ENCODE assay signal across 1 cellular context in the genomic region with DNA sequence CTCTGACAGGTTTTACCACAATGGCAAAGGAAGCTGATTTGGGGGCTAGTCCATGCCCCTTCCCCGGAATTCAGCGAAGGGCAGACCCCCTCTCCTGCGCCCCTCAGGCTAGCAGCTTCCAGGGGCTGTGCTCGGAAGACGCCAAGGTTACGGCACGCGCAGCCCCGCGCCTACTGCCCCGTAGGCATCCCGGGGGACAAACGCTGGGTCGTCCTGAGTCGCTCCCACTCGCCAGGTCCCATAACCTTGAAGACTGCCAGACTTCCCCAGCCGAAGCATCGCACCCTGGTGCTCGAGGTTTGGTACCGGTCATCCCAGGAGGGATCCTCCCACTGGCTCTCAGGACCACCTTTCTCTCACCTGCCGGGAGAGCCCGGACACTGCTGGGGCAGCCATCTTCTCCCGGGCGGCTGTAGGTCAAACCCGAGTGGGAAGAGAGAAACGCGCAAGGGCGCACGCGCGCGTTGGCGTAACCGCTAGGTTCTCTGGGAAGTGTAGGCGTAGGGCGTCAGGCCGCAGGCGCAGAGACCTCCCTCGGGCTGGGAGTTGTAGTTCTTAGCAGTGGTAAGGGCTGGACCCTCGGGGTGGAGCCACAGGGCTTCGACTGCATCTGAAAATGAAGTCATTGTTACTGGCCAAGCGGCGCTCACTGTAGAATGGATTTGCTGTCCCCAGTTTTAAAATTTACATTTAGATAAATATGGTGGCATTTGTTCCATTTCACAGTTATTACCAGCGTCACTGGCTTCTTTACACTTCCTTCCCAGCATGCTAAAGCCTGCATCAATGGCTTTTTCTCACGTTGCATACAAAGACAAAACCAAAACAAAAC.
TF ChIP-seq lines count a peak whose summit lies in the region.

A gene with protein sequence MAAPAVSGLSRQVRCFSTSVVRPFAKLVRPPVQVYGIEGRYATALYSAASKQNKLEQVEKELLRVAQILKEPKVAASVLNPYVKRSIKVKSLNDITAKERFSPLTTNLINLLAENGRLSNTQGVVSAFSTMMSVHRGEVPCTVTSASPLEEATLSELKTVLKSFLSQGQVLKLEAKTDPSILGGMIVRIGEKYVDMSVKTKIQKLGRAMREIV (minus strand): TSS at position 437 of the 832 bp plus-strand sequence. CDS start 41 bp downstream, at position 396.

TF ChIP-seq in K562, 482 proteins besides CTCF, POLR2A, EP300 and RAD21 (continued from another document and continues in another):
- TF ChIP-seq, protein P1, sequence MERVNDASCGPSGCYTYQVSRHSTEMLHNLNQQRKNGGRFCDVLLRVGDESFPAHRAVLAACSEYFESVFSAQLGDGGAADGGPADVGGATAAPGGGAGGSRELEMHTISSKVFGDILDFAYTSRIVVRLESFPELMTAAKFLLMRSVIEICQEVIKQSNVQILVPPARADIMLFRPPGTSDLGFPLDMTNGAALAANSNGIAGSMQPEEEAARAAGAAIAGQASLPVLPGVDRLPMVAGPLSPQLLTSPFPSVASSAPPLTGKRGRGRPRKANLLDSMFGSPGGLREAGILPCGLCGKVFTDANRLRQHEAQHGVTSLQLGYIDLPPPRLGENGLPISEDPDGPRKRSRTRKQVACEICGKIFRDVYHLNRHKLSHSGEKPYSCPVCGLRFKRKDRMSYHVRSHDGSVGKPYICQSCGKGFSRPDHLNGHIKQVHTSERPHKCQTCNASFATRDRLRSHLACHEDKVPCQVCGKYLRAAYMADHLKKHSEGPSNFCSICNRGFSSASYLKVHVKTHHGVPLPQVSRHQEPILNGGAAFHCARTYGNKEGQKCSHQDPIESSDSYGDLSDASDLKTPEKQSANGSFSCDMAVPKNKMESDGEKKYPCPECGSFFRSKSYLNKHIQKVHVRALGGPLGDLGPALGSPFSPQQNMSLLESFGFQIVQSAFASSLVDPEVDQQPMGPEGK (CRISPR knock-in tag; IDR thresholded peaks at IDR 0.05; ENCODE audit: borderline replicate concordance), result no peak
- TF ChIP-seq STAG1 (CRISPR knock-in tag; IDR thresholded peaks at IDR 0.05; ENCODE audit: borderline replicate concordance) (no peak), YY1 (IDR thresholded peaks at IDR 0.05; ENCODE audit: borderline replicate concordance in 1 of 3, control insufficient read depth in 1 of 3, extremely low read depth in 1 of 3, insufficient read depth in 3 of 3, insufficient read length in 1 of 3, insufficient replicate concordance in 2 of 3, low read depth in 1 of 3, low read length in 2 of 3) (peak; percentile 81 to 98 (median 92)), SIX5 (IDR thresholded peaks at IDR 0.05; ENCODE audit: borderline replicate concordance in 1 of 2, insufficient read depth in 1 of 2, low read depth in 1 of 2, low read length in 2 of 2) (peak; percentile 94 to 95), CREB1 (IDR thresholded peaks at IDR 0.05) (peak; percentile 71), CREB1 (CRISPR knock-in tag; IDR thresholded peaks at IDR 0.05) (peak; percentile 50; the same call in 1 of the 2 replicates), SRSF1 (IDR thresholded peaks at IDR 0.05; ENCODE audit: low read depth, low read length) (no peak), MAZ (CRISPR knock-in tag; conservative IDR thresholded peaks at IDR 0.05 in 1 of 2, IDR thresholded peaks at IDR 0.05 in 1 of 2) (peak in 1 of 2 experiments; percentile 57; a peak in 2 of 4 replicates), ZNF197 (CRISPR knock-in tag; IDR thresholded peaks at IDR 0.05; ENCODE audit: low read depth) (0 out of 2 replicates have a peak, but pooled peaks have one; percentile 75), GTF2F1 (IDR thresholded peaks at IDR 0.05; ENCODE audit: low read depth, low read length) (peak; percentile 65; the same call in 1 of the 2 replicates), KDM1A (IDR thresholded peaks at IDR 0.05) (no peak), ESRRB (CRISPR knock-in tag; IDR thresholded peaks at IDR 0.05; ENCODE audit: borderline replicate concordance) (no peak), MEF2A (IDR thresholded peaks at IDR 0.05; ENCODE audit: control insufficient read depth, low read depth, low read length) (no peak), JUND (IDR thresholded peaks at IDR 0.05; ENCODE audit: borderline replicate concordance, low read depth, low read length) (peak; percentile 54), JUND (tag; IDR thresholded peaks at IDR 0.05; ENCODE audit: borderline replicate concordance, low read depth, low read length) (peak; percentile 49; the same call in 1 of the 3 replicates), MTA3 (IDR thresholded peaks at IDR 0.05; ENCODE audit: borderline replicate concordance) (peak; percentile 84; the same call in 1 of the 2 replicates), NR2C1 (IDR thresholded peaks at IDR 0.05) (peak; percentile 52; the same call in 1 of the 2 replicates), NR2C1 (tag; IDR thresholded peaks at IDR 0.05) (peak; percentile 83), ZNF589 (CRISPR knock-in tag; IDR thresholded peaks at IDR 0.05; ENCODE audit: low read depth) (peak; percentile 68; the same call in 1 of the 2 replicates), POLR2AphosphoS2 (IDR thresholded peaks at IDR 0.05; ENCODE audit: low read length) (peak; percentile 91; the same call in 1 of the 2 replicates), MYBL2 (IDR thresholded peaks at IDR 0.05; ENCODE audit: low read depth) (no peak), MYBL2 (CRISPR knock-in tag; IDR thresholded peaks at IDR 0.05; ENCODE audit: borderline replicate concordance) (no peak), GABPB1 (CRISPR knock-in tag; IDR thresholded peaks at IDR 0.05) (peak; percentile 52), LEF1 (IDR thresholded peaks at IDR 0.05) (no peak), JUN (IDR thresholded peaks at IDR 0.05; ENCODE audit: borderline replicate concordance, low read depth, low read length) (peak; percentile 58; the same call in 1 of the 2 replicates), JUN (CRISPR knock-in tag; IDR thresholded peaks at IDR 0.05; ENCODE audit: borderline replicate concordance) (no peak; the same call in 1 of the 2 replicates), RBBP5 (IDR thresholded peaks at IDR 0.05; ENCODE audit: borderline replicate concordance, insufficient read depth, low read length, poor library complexity, severe bottlenecking) (peak; percentile 94), SAFB2 (IDR thresholded peaks at IDR 0.05; ENCODE audit: borderline replicate concordance, low read depth, low read length, severe bottlenecking) (no peak), NFRKB (IDR thresholded peaks at IDR 0.05; ENCODE audit: low read depth) (peak; percentile 97)
- TF ChIP-seq, protein P2, sequence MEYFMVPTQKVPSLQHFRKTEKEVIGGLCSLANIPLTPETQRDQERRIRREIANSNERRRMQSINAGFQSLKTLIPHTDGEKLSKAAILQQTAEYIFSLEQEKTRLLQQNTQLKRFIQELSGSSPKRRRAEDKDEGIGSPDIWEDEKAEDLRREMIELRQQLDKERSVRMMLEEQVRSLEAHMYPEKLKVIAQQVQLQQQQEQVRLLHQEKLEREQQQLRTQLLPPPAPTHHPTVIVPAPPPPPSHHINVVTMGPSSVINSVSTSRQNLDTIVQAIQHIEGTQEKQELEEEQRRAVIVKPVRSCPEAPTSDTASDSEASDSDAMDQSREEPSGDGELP (CRISPR knock-in tag; IDR thresholded peaks at IDR 0.05; ENCODE audit: borderline replicate concordance), result peak; percentile 70; the same call in 1 of the 2 replicates
- TF ChIP-seq, protein P3, sequence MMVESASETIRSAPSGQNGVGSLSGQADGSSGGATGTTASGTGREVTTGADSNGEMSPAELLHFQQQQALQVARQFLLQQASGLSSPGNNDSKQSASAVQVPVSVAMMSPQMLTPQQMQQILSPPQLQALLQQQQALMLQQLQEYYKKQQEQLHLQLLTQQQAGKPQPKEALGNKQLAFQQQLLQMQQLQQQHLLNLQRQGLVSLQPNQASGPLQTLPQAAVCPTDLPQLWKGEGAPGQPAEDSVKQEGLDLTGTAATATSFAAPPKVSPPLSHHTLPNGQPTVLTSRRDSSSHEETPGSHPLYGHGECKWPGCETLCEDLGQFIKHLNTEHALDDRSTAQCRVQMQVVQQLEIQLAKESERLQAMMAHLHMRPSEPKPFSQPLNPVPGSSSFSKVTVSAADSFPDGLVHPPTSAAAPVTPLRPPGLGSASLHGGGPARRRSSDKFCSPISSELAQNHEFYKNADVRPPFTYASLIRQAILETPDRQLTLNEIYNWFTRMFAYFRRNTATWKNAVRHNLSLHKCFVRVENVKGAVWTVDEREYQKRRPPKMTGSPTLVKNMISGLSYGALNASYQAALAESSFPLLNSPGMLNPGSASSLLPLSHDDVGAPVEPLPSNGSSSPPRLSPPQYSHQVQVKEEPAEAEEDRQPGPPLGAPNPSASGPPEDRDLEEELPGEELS (CRISPR knock-in tag; IDR thresholded peaks at IDR 0.05; ENCODE audit: borderline replicate concordance), result peak; percentile 16; the same call in 1 of the 2 replicates
- TF ChIP-seq, protein P4, sequence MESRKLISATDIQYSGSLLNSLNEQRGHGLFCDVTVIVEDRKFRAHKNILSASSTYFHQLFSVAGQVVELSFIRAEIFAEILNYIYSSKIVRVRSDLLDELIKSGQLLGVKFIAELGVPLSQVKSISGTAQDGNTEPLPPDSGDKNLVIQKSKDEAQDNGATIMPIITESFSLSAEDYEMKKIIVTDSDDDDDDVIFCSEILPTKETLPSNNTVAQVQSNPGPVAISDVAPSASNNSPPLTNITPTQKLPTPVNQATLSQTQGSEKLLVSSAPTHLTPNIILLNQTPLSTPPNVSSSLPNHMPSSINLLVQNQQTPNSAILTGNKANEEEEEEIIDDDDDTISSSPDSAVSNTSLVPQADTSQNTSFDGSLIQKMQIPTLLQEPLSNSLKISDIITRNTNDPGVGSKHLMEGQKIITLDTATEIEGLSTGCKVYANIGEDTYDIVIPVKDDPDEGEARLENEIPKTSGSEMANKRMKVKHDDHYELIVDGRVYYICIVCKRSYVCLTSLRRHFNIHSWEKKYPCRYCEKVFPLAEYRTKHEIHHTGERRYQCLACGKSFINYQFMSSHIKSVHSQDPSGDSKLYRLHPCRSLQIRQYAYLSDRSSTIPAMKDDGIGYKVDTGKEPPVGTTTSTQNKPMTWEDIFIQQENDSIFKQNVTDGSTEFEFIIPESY (CRISPR knock-in tag; IDR thresholded peaks at IDR 0.05), result peak; percentile 51; the same call in 1 of the 2 replicates
- TF ChIP-seq, protein P5, sequence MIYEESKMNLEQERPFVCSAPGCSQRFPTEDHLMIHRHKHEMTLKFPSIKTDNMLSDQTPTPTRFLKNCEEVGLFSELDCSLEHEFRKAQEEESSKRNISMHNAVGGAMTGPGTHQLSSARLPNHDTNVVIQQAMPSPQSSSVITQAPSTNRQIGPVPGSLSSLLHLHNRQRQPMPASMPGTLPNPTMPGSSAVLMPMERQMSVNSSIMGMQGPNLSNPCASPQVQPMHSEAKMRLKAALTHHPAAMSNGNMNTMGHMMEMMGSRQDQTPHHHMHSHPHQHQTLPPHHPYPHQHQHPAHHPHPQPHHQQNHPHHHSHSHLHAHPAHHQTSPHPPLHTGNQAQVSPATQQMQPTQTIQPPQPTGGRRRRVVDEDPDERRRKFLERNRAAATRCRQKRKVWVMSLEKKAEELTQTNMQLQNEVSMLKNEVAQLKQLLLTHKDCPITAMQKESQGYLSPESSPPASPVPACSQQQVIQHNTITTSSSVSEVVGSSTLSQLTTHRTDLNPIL (CRISPR knock-in tag; IDR thresholded peaks at IDR 0.05), result no peak
- TF ChIP-seq, protein P6, sequence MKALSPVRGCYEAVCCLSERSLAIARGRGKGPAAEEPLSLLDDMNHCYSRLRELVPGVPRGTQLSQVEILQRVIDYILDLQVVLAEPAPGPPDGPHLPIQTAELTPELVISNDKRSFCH (CRISPR knock-in tag; IDR thresholded peaks at IDR 0.05), result no peak
- TF ChIP-seq, protein P6 (tag; IDR thresholded peaks at IDR 0.05), result peak; percentile 76; the same call in 1 of the 2 replicates
- TF ChIP-seq, protein P7, sequence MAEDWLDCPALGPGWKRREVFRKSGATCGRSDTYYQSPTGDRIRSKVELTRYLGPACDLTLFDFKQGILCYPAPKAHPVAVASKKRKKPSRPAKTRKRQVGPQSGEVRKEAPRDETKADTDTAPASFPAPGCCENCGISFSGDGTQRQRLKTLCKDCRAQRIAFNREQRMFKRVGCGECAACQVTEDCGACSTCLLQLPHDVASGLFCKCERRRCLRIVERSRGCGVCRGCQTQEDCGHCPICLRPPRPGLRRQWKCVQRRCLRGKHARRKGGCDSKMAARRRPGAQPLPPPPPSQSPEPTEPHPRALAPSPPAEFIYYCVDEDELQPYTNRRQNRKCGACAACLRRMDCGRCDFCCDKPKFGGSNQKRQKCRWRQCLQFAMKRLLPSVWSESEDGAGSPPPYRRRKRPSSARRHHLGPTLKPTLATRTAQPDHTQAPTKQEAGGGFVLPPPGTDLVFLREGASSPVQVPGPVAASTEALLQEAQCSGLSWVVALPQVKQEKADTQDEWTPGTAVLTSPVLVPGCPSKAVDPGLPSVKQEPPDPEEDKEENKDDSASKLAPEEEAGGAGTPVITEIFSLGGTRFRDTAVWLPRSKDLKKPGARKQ (CRISPR knock-in tag; IDR thresholded peaks at IDR 0.05), result no peak
- TF ChIP-seq, protein P8, sequence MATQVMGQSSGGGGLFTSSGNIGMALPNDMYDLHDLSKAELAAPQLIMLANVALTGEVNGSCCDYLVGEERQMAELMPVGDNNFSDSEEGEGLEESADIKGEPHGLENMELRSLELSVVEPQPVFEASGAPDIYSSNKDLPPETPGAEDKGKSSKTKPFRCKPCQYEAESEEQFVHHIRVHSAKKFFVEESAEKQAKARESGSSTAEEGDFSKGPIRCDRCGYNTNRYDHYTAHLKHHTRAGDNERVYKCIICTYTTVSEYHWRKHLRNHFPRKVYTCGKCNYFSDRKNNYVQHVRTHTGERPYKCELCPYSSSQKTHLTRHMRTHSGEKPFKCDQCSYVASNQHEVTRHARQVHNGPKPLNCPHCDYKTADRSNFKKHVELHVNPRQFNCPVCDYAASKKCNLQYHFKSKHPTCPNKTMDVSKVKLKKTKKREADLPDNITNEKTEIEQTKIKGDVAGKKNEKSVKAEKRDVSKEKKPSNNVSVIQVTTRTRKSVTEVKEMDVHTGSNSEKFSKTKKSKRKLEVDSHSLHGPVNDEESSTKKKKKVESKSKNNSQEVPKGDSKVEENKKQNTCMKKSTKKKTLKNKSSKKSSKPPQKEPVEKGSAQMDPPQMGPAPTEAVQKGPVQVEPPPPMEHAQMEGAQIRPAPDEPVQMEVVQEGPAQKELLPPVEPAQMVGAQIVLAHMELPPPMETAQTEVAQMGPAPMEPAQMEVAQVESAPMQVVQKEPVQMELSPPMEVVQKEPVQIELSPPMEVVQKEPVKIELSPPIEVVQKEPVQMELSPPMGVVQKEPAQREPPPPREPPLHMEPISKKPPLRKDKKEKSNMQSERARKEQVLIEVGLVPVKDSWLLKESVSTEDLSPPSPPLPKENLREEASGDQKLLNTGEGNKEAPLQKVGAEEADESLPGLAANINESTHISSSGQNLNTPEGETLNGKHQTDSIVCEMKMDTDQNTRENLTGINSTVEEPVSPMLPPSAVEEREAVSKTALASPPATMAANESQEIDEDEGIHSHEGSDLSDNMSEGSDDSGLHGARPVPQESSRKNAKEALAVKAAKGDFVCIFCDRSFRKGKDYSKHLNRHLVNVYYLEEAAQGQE (CRISPR knock-in tag; IDR thresholded peaks at IDR 0.05; ENCODE audit: low read depth), result peak; percentile 75; the same call in 1 of the 2 replicates
- TF ChIP-seq, protein P9, sequence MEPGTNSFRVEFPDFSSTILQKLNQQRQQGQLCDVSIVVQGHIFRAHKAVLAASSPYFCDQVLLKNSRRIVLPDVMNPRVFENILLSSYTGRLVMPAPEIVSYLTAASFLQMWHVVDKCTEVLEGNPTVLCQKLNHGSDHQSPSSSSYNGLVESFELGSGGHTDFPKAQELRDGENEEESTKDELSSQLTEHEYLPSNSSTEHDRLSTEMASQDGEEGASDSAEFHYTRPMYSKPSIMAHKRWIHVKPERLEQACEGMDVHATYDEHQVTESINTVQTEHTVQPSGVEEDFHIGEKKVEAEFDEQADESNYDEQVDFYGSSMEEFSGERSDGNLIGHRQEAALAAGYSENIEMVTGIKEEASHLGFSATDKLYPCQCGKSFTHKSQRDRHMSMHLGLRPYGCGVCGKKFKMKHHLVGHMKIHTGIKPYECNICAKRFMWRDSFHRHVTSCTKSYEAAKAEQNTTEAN (CRISPR knock-in tag; IDR thresholded peaks at IDR 0.05), result 0 out of 2 replicates have a peak, but pooled peaks have one; percentile 55
